In the genomic region with DNA sequence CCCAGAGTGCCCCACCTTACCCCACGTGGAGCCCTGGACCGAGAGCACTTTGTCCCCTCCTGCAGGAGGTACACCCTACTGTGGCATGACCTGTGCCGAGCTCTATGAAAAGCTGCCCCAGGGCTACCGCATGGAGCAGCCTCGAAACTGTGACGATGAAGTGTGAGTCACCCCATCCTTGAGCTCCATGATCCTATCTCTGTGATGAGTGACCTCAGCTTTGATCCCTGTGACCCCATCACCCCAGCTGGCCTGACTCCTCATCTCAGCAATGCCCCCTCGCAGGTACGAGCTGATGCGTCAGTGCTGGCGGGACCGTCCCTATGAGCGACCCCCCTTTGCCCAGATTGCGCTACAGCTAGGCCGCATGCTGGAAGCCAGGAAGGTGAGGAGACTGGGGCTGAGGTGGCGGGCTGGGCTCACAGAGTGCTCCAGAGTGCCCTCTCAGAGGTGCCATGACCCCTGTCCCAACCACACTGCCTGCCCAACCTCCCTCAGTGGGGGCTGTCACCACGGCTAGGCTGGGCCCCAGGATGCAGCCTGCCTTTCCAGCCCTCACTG, we compare ENCODE assay signal across 20 cellular contexts. TPM values are rescaled to one million over a fixed set of nuclear protein-coding genes. Genes with fewer than 3 reads are reported as not detected.
"Had no signal": no experiment of that assay in that cellular context is flagged by ENCODE, and none has a peak within 500 bp of the region (broad histone marks: within the 10 kb centered on the region; RNA-seq: fewer than 3 reads in every experiment).

No MANE protein-coding gene starts in this region.

- H3K27ac Mint-ChIP-seq: activated CD8-positive, alpha-beta T cell treated with anti-CD3 and anti-CD28 coated beads for 36 hours; activated naive CD8-positive, alpha-beta T cell; activated T-cell treated with anti-CD3 and anti-CD28 coated beads, Interleukin-2, amount 50 U/mL, for 24 hours; naive thymus-derived CD8-positive, alpha-beta T cell; T-helper 2 cell treated with Interferon-gamma antibody and Interleukin-4, amounts not matched to agents 5 μg/mL and 100 μg/mL, for 36 hours had no signal

- FAIRE-seq: colon, pancreas, urothelium cell line had no signal

- H3K4me3 Mint-ChIP-seq: activated CD8-positive, alpha-beta T cell treated with anti-CD3 and anti-CD28 coated beads for 36 hours; activated naive CD8-positive, alpha-beta T cell; activated T-cell treated with anti-CD3 and anti-CD28 coated beads, Interleukin-2, amount 50 U/mL, for 24 hours; naive thymus-derived CD8-positive, alpha-beta T cell; T-helper 2 cell treated with Interferon-gamma antibody and Interleukin-4, amounts not matched to agents 5 μg/mL and 100 μg/mL, for 36 hours had no signal

- H3K36me3 ChIP-seq: cardiac muscle cell, neutrophil, pancreas had no signal

- H3K9me3 ChIP-seq: neutrophil, pancreas had no signal

- DNase-seq: activated CD4-positive, alpha-beta T cell treated with anti-CD3 and anti-CD28 coated beads for 48 hours; activated CD4-positive, CD25-positive, alpha-beta regulatory T cell; activated CD8-positive, alpha-beta T cell treated with anti-CD3 and anti-CD28 coated beads for 36 hours; activated T-cell treated with anti-CD3 and anti-CD28 coated beads, Interleukin-2, amount 50 U/mL, for 24 hours; amniotic stem cell; esophagus squamous epithelium; heart right ventricle; kidney glomerular epithelial cell; mesendoderm; pancreas; spleen; stimulated activated naive CD4-positive, alpha-beta T cell had no signal

- ATAC-seq: activated CD8-positive, alpha-beta T cell treated with anti-CD3 and anti-CD28 coated beads for 36 hours; heart right ventricle; naive thymus-derived CD8-positive, alpha-beta T cell; pancreas had no signal

- H3K27ac ChIP-seq: cardiac muscle cell, esophagus squamous epithelium, heart right ventricle, neutrophil, pancreas, SK-N-MC, spleen had no signal

- H3K27me3 Mint-ChIP-seq: activated CD8-positive, alpha-beta T cell treated with anti-CD3 and anti-CD28 coated beads for 36 hours; activated naive CD8-positive, alpha-beta T cell; activated T-cell treated with anti-CD3 and anti-CD28 coated beads, Interleukin-2, amount 50 U/mL, for 24 hours; naive thymus-derived CD8-positive, alpha-beta T cell had no signal

- H3K4me3 ChIP-seq: cardiac muscle cell, esophagus squamous epithelium, heart right ventricle, pancreas, SK-N-MC, spleen had no signal

- H3K27me3 ChIP-seq: cardiac muscle cell, esophagus squamous epithelium, heart right ventricle, neutrophil, pancreas, spleen had no signal

- H3K4me1 ChIP-seq: esophagus squamous epithelium, pancreas had no signal

RNA-seq across cellular contexts. Expression of a gene that starts 16.2 kb away (rescaled TPM):
- total RNA-seq: activated CD8-positive, alpha-beta T cell treated with anti-CD3 and anti-CD28 coated beads for 36 hours; cardiac muscle cell; esophagus squamous epithelium; naive thymus-derived CD8-positive, alpha-beta T cell had no signal
- polyA plus RNA-seq: cardiac muscle cell; naive thymus-derived CD8-positive, alpha-beta T cell; spleen had no signal

RNA-seq across cellular contexts. Expression of a gene that starts 20.6 kb away (rescaled TPM):
- total RNA-seq: naive thymus-derived CD8-positive, alpha-beta T cell had no signal
- polyA plus RNA-seq: cardiac muscle cell; naive thymus-derived CD8-positive, alpha-beta T cell had no signal

RNA-seq across cellular contexts. Expression of a gene that starts 36.0 kb away (rescaled TPM):
- total RNA-seq: activated CD8-positive, alpha-beta T cell treated with anti-CD3 and anti-CD28 coated beads for 36 hours; heart right ventricle; naive thymus-derived CD8-positive, alpha-beta T cell; spleen had no signal
- polyA plus RNA-seq: cardiac muscle cell, heart right ventricle, spleen had no signal
